In the genomic region with DNA sequence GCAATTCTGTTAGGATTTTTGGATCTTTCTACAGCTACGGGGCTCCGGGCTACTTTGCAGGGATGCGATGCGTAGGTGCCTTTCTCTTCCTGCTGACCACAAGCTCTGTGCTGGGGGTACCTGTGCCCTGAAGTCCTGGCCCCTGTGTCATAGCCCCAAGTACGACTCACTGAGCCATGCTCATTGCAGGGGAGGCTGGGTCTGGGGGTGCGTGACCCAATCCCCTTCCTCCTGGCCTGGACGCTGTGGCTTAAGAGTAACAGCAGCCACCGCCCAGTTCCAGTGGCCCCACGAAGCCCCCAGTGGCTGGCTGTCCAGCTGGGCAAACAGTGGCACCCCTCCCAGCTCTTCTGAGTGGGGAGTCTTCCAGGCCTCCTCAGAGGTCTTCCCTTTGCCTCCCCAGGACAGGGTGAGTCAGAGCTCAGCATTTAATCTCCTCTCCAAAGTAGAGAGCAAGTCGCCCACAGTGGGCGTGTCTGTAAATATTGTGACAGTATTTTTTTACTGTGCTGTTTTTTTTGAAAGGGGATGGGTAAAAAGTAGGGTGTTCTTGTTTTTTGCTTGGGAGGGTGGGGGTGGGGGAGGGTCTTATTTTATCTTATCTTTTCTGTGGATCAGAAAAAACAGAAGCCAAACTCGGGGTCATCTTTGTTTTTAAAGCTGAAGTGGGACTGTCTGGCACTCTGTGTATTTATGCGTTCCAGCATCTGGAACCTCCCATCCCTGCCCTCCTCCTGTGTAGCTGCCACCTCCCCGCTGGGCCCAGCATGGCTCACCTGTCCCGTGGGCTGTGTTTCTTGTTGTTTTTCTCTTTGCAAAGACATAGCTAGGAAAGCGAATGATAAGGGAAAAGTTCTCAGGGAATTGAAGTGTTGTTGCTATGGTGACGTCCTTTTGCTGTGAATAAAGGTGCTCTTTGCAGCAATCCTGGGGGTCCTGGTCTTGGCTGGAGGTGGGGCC, we compare ENCODE assay signal across 8 cellular contexts. TPM values are rescaled to one million over a fixed set of nuclear protein-coding genes. Genes with fewer than 3 reads are reported as not detected.
DNase-seq lines count a peak whose midpoint lies in the region; ATAC-seq and TF ChIP-seq lines count a peak whose summit lies in the region.

No MANE protein-coding gene starts in this region.

- no peaks in the 10 kb centered on the region for H3K27me3 Mint-ChIP-seq in memory B cell

- intact Hi-C loops in adrenal gland (cut with DNase I), result no loop called here

- H3K27me3 ChIP-seq in OCI-LY3 (ENCODE audit: low read depth, low read length), result no peaks in the 10 kb centered on the region
- no peaks in the 10 kb centered on the region for H3K27me3 ChIP-seq in adrenal gland

- peak; percentile 52 for DNase-seq in DMS 273 (lab: John Stamatoyannopoulos, UW; ENCODE audit: unreplicated experiment)
- no peak for DNase-seq in DMS 273 treated with DMSO at 0.1 percent for 48 hours (lab: John Stamatoyannopoulos, UW)
- DNase-seq in adrenal gland, result peak in 4 of 7 donors; percentile 63 to 71 (median 66)
- peak in 1 of 2 donors; percentile 16 for DNase-seq in memory B cell (ENCODE audit: low spot score in 2 of 2)
- DNase-seq in germinal center (ENCODE audit: low spot score), result no peak
- no peak for DNase-seq in amygdala (lab: John Stamatoyannopoulos, UW)

- TF ChIP-seq CTCF in OCI-LY3 (IDR thresholded peaks at IDR 0.05; ENCODE audit: low read depth, low read length) (no peak), adrenal gland (IDR thresholded peaks at IDR 0.05) (no peak)

- H3K36me3 Mint-ChIP-seq in memory B cell, result peaks cover 10% of the 10 kb centered on the region

- no peak for ATAC-seq in memory B cell (ENCODE audit: low read depth)
- ATAC-seq in HG03432 (IDR thresholded peaks at IDR 0.05; ENCODE audit: unreplicated experiment), result no peak

- no peaks in the 10 kb centered on the region for H3K9me3 ChIP-seq in OCI-LY3 (ENCODE audit: insufficient read depth, low read length)
- H3K9me3 ChIP-seq in adrenal gland (replicated peaks in 1 of 3), result no peaks in the 10 kb centered on the region

- H3K9me3 Mint-ChIP-seq in memory B cell, result no peaks in the 10 kb centered on the region

- peaks cover 83% of the 10 kb centered on the region for H3K4me1 ChIP-seq in OCI-LY3 (ENCODE audit: low read length)
- peaks cover 58 to 67% of the 10 kb centered on the region in 2 donors for H3K4me1 ChIP-seq in adrenal gland (replicated peaks in 1 of 2)

- H3K36me3 ChIP-seq in OCI-LY3 (replicated peaks; ENCODE audit: low read depth, low read length) (peaks cover 28% of the 10 kb centered on the region), adrenal gland (replicated peaks in 1 of 2) (peaks cover 0 to 23% of the 10 kb centered on the region in 2 donors)

- peak overlapping the region; percentile 55; the same call in 1 of the 2 replicates for H3K9ac ChIP-seq in OCI-LY3 (ENCODE audit: low read length)

- peak overlapping the region; percentile 99 for H3K27ac ChIP-seq in OCI-LY3 (ENCODE audit: low read length)
- H3K27ac ChIP-seq in adrenal gland, result peak overlapping the region in 4 of 5 donors; percentile 21 to 95 (median 78)

- peak overlapping the region; percentile 83 for H3K4me2 ChIP-seq in OCI-LY3 (ENCODE audit: low read length)

- peaks cover 26% of the 10 kb centered on the region for H3K79me2 ChIP-seq in OCI-LY3 (ENCODE audit: low read length)

- peak overlapping the region; percentile 72 for H3K27ac Mint-ChIP-seq in memory B cell

- H3K4me3 Mint-ChIP-seq in memory B cell, result peak overlapping the region; percentile 85

- H4K20me1 ChIP-seq in OCI-LY3 (ENCODE audit: insufficient read depth, low read length), result peaks cover 49% of the 10 kb centered on the region

- H3K4me1 Mint-ChIP-seq in memory B cell, result peaks cover 47% of the 10 kb centered on the region

- no peak for TF ChIP-seq POLR2A in adrenal gland (IDR thresholded peaks at IDR 0.05)

- WGBS in adrenal gland, 4 donors, result 43 to 63% (median 61%) methylated on average over 9 to 17 of the region's 17 CpGs

- H2AFZ ChIP-seq in OCI-LY3 (ENCODE audit: low read depth, low read length), result no peak overlapping the region

- H3K4me3 ChIP-seq in OCI-LY3 (ENCODE audit: low read length) (peak overlapping the region; percentile 56), adrenal gland (no peak overlapping the region)

RNA-seq across cellular contexts. Expression of a gene that starts 8.2 kb away (rescaled TPM):
- 10 to 100 TPM in 6 of 8 donors, 1 to 10 TPM in 2; 4.7 to 26.1 (median 14.3) TPM for total RNA-seq in adrenal gland
- polyA plus RNA-seq in adrenal gland, result 10 to 100 TPM in 2 of 3 donors, 1 to 10 TPM in 1; 1.4 to 20.7 (median 15.5) TPM

RNA-seq across cellular contexts. Expression of a gene that starts 27.5 kb away (rescaled TPM):
- total RNA-seq in adrenal gland, result 10 to 100 TPM; 45.1 to 88.6 (median 72.4) TPM
- 100 to 1,000 TPM in 2 of 3 donors, 1 to 10 TPM in 1; 3.7 to 120 (median 101) TPM for polyA plus RNA-seq in adrenal gland

RNA-seq across cellular contexts. Expression of a gene that starts 31.0 kb away (rescaled TPM):
- total RNA-seq in adrenal gland, result 10 to 100 TPM; 12.3 to 33.2 (median 14.7) TPM
- polyA plus RNA-seq in adrenal gland, result 10 to 100 TPM in 1 of 3 donors, 1 to 10 TPM in 2; 6.2 to 16.7 (median 7.9) TPM

RNA-seq across cellular contexts. Expression of a gene that starts 51.6 kb away (rescaled TPM):
- not detected for total RNA-seq in adrenal gland
- not detected for polyA plus RNA-seq in adrenal gland

Comparison
In these comparisons a context has a peak if more than half of its experiments do, and no peak if none do; other contexts are left out.
1. DNase-seq: peak in DMS 273 (single experiment) and adrenal gland (4 of 7); none in DMS 273 treated with DMSO at 0.1 percent for 48 hours (single experiment), germinal center (single experiment) and amygdala (0 of 56).